ENCODE assay signal across 14 cellular contexts in genomic region chr1:152109998-152110294, GRCh38. TPM values are rescaled to one million over a fixed set of nuclear protein-coding genes. Genes with fewer than 3 reads are reported as not detected.
A peak's percentile ranks its signal among the peaks of the same experiment; 100 is the strongest.
DNase-seq lines count a peak whose midpoint lies in the region; ATAC-seq and TF ChIP-seq lines count a peak whose summit lies in the region.
"Had no signal": no experiment of that assay in that cellular context is flagged by ENCODE, and none has a peak within 500 bp of the region (broad histone marks: within the 10 kb centered on the region; RNA-seq: fewer than 3 reads in every experiment).

No MANE protein-coding gene starts in this region.

- no peak for TF ChIP-seq CTCF in dorsolateral prefrontal cortex (IDR thresholded peaks at IDR 0.05 in 54 of 56, conservative IDR thresholded peaks at IDR 0.05 in 2 of 56; ENCODE audit: low read depth in 1 of 56, partially characterized antibody in 56 of 56)

- H2AFZ ChIP-seq in ACC112 (ENCODE audit: low read length, unreplicated experiment) (peak overlapping the region; percentile 2), GM23248 (peak overlapping the region; percentile 83)

- in situ Hi-C loops in GM23248 (cut with MboI): no loop called here

- H3K27ac ChIP-seq in ACC112 (ENCODE audit: low read depth, low read length) (no peak overlapping the region), GM23248 (no peak overlapping the region), dorsolateral prefrontal cortex (peak overlapping the region in 13 of 59 donors; percentile 10 to 74 (median 66)), muscle layer of duodenum (ENCODE audit: low read length) (no peak overlapping the region)

- H3F3A ChIP-seq in GM23248 (ENCODE audit: insufficient read depth): peaks cover 15% of the 10 kb centered on the region

- H3K79me2 ChIP-seq in ACC112 (ENCODE audit: control insufficient read depth, insufficient read depth, low read length, unreplicated experiment) (no peaks in the 10 kb centered on the region), GM23248 (ENCODE audit: insufficient read depth) (no peaks in the 10 kb centered on the region)

- no peaks in the 10 kb centered on the region for H4K20me1 ChIP-seq in GM23248 (ENCODE audit: insufficient read depth)

- H3K9me3 ChIP-seq in GM23248 (ENCODE audit: low read depth): no peaks in the 10 kb centered on the region
- peaks cover 5 to 10% of the 10 kb centered on the region in 2 donors for H3K9me3 ChIP-seq in muscle layer of duodenum (ENCODE audit: control insufficient read depth in 1 of 2, low read length in 2 of 2)

- DNase-seq in GM23248 (no peak), dorsolateral prefrontal cortex (no peak)
- DNase-seq: COR-L47, midbrain, NCI-H187, substantia nigra had no signal

- peak overlapping the region; percentile 79 for H3K4me3 ChIP-seq in ACC112 (ENCODE audit: low read depth, low read length)
- peak overlapping the region; percentile 73 for H3K4me3 ChIP-seq in GM23248
- H3K4me3 ChIP-seq in dorsolateral prefrontal cortex: peak overlapping the region in 57 of 59 donors; percentile 4 to 72 (median 50)
- peak overlapping the region; percentile 52 to 76 for H3K4me3 ChIP-seq in muscle layer of duodenum (ENCODE audit: low read depth in 1 of 2, low read length in 2 of 2)

- no peak for ATAC-seq in GM19463 (IDR thresholded peaks at IDR 0.05; ENCODE audit: unreplicated experiment)
- no peak for ATAC-seq in HG03280 (IDR thresholded peaks at IDR 0.05; ENCODE audit: unreplicated experiment)
- no peak for ATAC-seq in HG02798 (IDR thresholded peaks at IDR 0.05; ENCODE audit: poor library complexity, unreplicated experiment)
- ATAC-seq in HG03565 (IDR thresholded peaks at IDR 0.05; ENCODE audit: unreplicated experiment): no peak

- intact Hi-C loops in dorsolateral prefrontal cortex (cut with DNase I): no loop called here

- 2 to 3% methylated on average over 8 to 15 of the region's 15 CpGs for WGBS in GM23248 (ENCODE audit: low coverage in 1 of 2, low lambda C conversion rate in 2 of 2, missing lambda C conversion rate in 2 of 2), 2 experiments

- H3K4me2 ChIP-seq in GM23248 (ENCODE audit: unreplicated experiment): peak overlapping the region; percentile 99

- no peaks in the 10 kb centered on the region for H3K9me2 ChIP-seq in GM23248 (ENCODE audit: insufficient read depth)

- H3K36me3 ChIP-seq in ACC112 (ENCODE audit: insufficient read depth, low read length) (no peaks in the 10 kb centered on the region), GM23248 (ENCODE audit: low read depth) (no peaks in the 10 kb centered on the region), muscle layer of duodenum (ENCODE audit: control insufficient read depth in 1 of 2, insufficient read depth in 2 of 2, low read length in 2 of 2) (no peaks in the 10 kb centered on the region)

- H3K9ac ChIP-seq in GM23248: no peak overlapping the region

- H3K4me1 ChIP-seq in ACC112 (ENCODE audit: control insufficient read depth, insufficient read depth, low read length, unreplicated experiment) (peaks cover 4% of the 10 kb centered on the region), GM23248 (ENCODE audit: insufficient read depth) (peaks cover 7% of the 10 kb centered on the region; the same call in 1 of the 2 replicates), muscle layer of duodenum (ENCODE audit: control insufficient read depth in 1 of 2, insufficient read depth in 2 of 2, low read length in 2 of 2) (peaks cover 3 to 43% of the 10 kb centered on the region in 2 donors)

- peaks cover 90% of the 10 kb centered on the region for H3K27me3 ChIP-seq in ACC112 (ENCODE audit: insufficient read depth, low read length)
- H3K27me3 ChIP-seq in GM23248 (replicated peaks; ENCODE audit: insufficient read depth): peaks cover 62% of the 10 kb centered on the region
- peaks cover 0 to 100% (median 75%) of the 10 kb centered on the region in 45 donors for H3K27me3 ChIP-seq in dorsolateral prefrontal cortex
- H3K27me3 ChIP-seq in muscle layer of duodenum (ENCODE audit: low read depth, low read length): peaks cover 69% of the 10 kb centered on the region

RNA-seq across cellular contexts. Expression of gene TCHH, which starts 5.3 kb away (rescaled TPM):
- 0.22 TPM in 1 of 2 replicates, not detected in the other for total RNA-seq in GM23248 (2014; rRNA removed; shearing (Covaris generic))
- 0.08 and 0.11 TPM in 2 replicates for polyA plus RNA-seq in GM23248 (2016; fragmentation: Nextera tagmentation; extraction: Ambion mirVana)
- total RNA-seq in dorsolateral prefrontal cortex: 1 to 10 TPM in 2 of 120 experiments, under 1 TPM in 118; 0.07 to 1.6 (median 0.51) TPM

RNA-seq across cellular contexts. Expression of gene TCHHL1, which starts 21.1 kb away (rescaled TPM):
- not detected in 2 replicates for total RNA-seq in GM23248 (2014; rRNA removed; shearing (Covaris generic))
- polyA plus RNA-seq in GM23248 (2016; fragmentation: Nextera tagmentation; extraction: Ambion mirVana): not detected in 2 replicates
- total RNA-seq in dorsolateral prefrontal cortex: not detected
- total RNA-seq: esophagus mucosa, WTC11 had no signal

RNA-seq across cellular contexts. Expression of gene RPTN, which starts 49.1 kb away (rescaled TPM):
- not detected in 2 replicates for total RNA-seq in GM23248 (2014; rRNA removed; shearing (Covaris generic))
- polyA plus RNA-seq in GM23248 (2016; fragmentation: Nextera tagmentation; extraction: Ambion mirVana): 0.05 TPM in 1 of 2 replicates, not detected in the other
- total RNA-seq in dorsolateral prefrontal cortex: not detected
- total RNA-seq: WTC11 had no signal
